Comparison of ENCODE assay signal across 8 cellular contexts in genomic region chr2:215311625-215312394, GRCh38. TPM values are rescaled to one million over a fixed set of nuclear protein-coding genes. Genes with fewer than 3 reads are reported as not detected.
A peak's percentile ranks its signal among the peaks of the same experiment; 100 is the strongest.
DNase-seq lines count a peak whose midpoint lies in the region; ATAC-seq and TF ChIP-seq lines count a peak whose summit lies in the region.

Gene ATIC, plus strand, starts transcription at chr2:215312059. Its CDS starts 84 bp downstream, at chr2:215312143.

- 0% methylated on average over 42 of the region's 64 CpGs for WGBS in prostate gland
- under 1% methylated on average over 64 of the region's 64 CpGs for WGBS in urinary bladder

- DNase-seq in GM13977 (ENCODE audit: low spot score) = peak; percentile 94
- DNase-seq in NCI-H1694 (lab: John Stamatoyannopoulos, UW) = peak; percentile 90
- DNase-seq in amygdala (lab: John Stamatoyannopoulos, UW) = peak; percentile 46 to 96 (median 86)
- DNase-seq in left ventricle myocardium inferior = peak; percentile 94
- peak; percentile 95 for DNase-seq in prostate gland (ENCODE audit: low spot score)

- peaks cover 33% of the 10 kb centered on the region for H3K4me1 Mint-ChIP-seq in T-helper 1 cell treated with Interleukin-12 subunit alpha and Interleukin-12 subunit beta and Interleukin-4 antibody, amounts not matched to agents 30 μg/mL and 1 μg/mL, for 36 hours (ENCODE audit: low read depth)

- H3K27me3 ChIP-seq in left ventricle myocardium inferior (ENCODE audit: low read depth) = no peaks in the 10 kb centered on the region
- no peaks in the 10 kb centered on the region for H3K27me3 ChIP-seq in prostate gland (replicated peaks; ENCODE audit: insufficient read depth)

- ATAC-seq in HG02884 (IDR thresholded peaks at IDR 0.05; ENCODE audit: unreplicated experiment) = peak; percentile 98

- no peak for TF ChIP-seq CTCF in GM13977 (IDR thresholded peaks at IDR 0.05; ENCODE audit: extremely low read depth, insufficient read depth, missing control alignments)
- TF ChIP-seq CTCF in left ventricle myocardium inferior (IDR thresholded peaks at IDR 0.05; ENCODE audit: borderline replicate concordance) = peak; percentile 34
- TF ChIP-seq CTCF in prostate gland (IDR thresholded peaks at IDR 0.05) = peak in 2 of 4 experiments; percentile 43 to 45

- H3K9me3 ChIP-seq in left ventricle myocardium inferior (replicated peaks) (no peaks in the 10 kb centered on the region), prostate gland (no peaks in the 10 kb centered on the region)

- peak within 1 kb of the TSS; percentile 68 for H3K4me3 ChIP-seq in left ventricle myocardium inferior
- H3K4me3 ChIP-seq in prostate gland = peak within 1 kb of the TSS; percentile 70 to 73
- peak within 1 kb of the TSS; percentile 72 for H3K4me3 ChIP-seq in urinary bladder (ENCODE audit: low read depth, low read length)

- peaks cover 20% of the 10 kb centered on the region for H3K4me1 ChIP-seq in left ventricle myocardium inferior
- H3K4me1 ChIP-seq in prostate gland (replicated peaks) = peaks cover 3% of the 10 kb centered on the region
- no peaks in the 10 kb centered on the region for H3K4me1 ChIP-seq in urinary bladder (ENCODE audit: insufficient read depth)

- peak within 1 kb of the TSS; percentile 89 for H3K27ac Mint-ChIP-seq in T-helper 1 cell treated with Interleukin-12 subunit alpha and Interleukin-12 subunit beta and Interleukin-4 antibody, amounts not matched to agents 30 μg/mL and 1 μg/mL, for 36 hours

- in situ Hi-C loops in GM13977 (cut with MboI; ENCODE audit: low pct_unique_long_range_greater_than_20kb, low sequenced_read_pairs, unreplicated experiment) = no loop called here

- H3K9me3 Mint-ChIP-seq in T-helper 1 cell treated with Interleukin-12 subunit alpha and Interleukin-12 subunit beta and Interleukin-4 antibody, amounts not matched to agents 30 μg/mL and 1 μg/mL, for 36 hours = no peaks in the 10 kb centered on the region

- intact Hi-C loops in left ventricle myocardium inferior (cut with micrococcal nuclease) = no loop called here
- intact Hi-C loops in prostate gland (cut with DNase I) = loop anchor here (10.0 kb wide), 1 partner anchor 603 kb away; no protein-coding TSS in a partner anchor

- H3K36me3 ChIP-seq in left ventricle myocardium inferior (peaks cover 14% of the 10 kb centered on the region), prostate gland (no peaks in the 10 kb centered on the region), urinary bladder (ENCODE audit: insufficient read depth) (no peaks in the 10 kb centered on the region)

- H3K27ac ChIP-seq in left ventricle myocardium inferior (replicated peaks) (peak within 1 kb of the TSS; percentile 84), prostate gland (peak within 1 kb of the TSS; percentile 68 to 80), urinary bladder (ENCODE audit: low read depth) (peak within 1 kb of the TSS; percentile 68)

- no peaks in the 10 kb centered on the region for H3K27me3 Mint-ChIP-seq in T-helper 1 cell treated with Interleukin-12 subunit alpha and Interleukin-12 subunit beta and Interleukin-4 antibody, amounts not matched to agents 30 μg/mL and 1 μg/mL, for 36 hours (ENCODE audit: low read depth)

- H3K4me3 Mint-ChIP-seq in T-helper 1 cell treated with Interleukin-12 subunit alpha and Interleukin-12 subunit beta and Interleukin-4 antibody, amounts not matched to agents 30 μg/mL and 1 μg/mL, for 36 hours = peak within 1 kb of the TSS; percentile 89

- peaks cover 29% of the 10 kb centered on the region for H3K36me3 Mint-ChIP-seq in T-helper 1 cell treated with Interleukin-12 subunit alpha and Interleukin-12 subunit beta and Interleukin-4 antibody, amounts not matched to agents 30 μg/mL and 1 μg/mL, for 36 hours (ENCODE audit: low read depth)

- peak; percentile 67 for TF ChIP-seq POLR2A in prostate gland (IDR thresholded peaks at IDR 0.05)

RNA-seq across cellular contexts. Expression of gene ATIC, which starts in this region (rescaled TPM):
- total RNA-seq in left ventricle myocardium inferior (47.1 TPM), prostate gland (10 to 100 TPM; 23.7 to 46.6 TPM), urinary bladder (28.9 TPM)
- polyA plus RNA-seq in urinary bladder = 61.4 TPM

Comparison
In these comparisons a context has a peak if more than half of its experiments do, and no peak if none do; other contexts are left out.
1. Peak in every context shown above with its lines: DNase-seq, ATAC-seq, H3K4me3 ChIP-seq and H3K27ac ChIP-seq.